Comparison of ENCODE assay signal across 8 cellular contexts in the genomic region with DNA sequence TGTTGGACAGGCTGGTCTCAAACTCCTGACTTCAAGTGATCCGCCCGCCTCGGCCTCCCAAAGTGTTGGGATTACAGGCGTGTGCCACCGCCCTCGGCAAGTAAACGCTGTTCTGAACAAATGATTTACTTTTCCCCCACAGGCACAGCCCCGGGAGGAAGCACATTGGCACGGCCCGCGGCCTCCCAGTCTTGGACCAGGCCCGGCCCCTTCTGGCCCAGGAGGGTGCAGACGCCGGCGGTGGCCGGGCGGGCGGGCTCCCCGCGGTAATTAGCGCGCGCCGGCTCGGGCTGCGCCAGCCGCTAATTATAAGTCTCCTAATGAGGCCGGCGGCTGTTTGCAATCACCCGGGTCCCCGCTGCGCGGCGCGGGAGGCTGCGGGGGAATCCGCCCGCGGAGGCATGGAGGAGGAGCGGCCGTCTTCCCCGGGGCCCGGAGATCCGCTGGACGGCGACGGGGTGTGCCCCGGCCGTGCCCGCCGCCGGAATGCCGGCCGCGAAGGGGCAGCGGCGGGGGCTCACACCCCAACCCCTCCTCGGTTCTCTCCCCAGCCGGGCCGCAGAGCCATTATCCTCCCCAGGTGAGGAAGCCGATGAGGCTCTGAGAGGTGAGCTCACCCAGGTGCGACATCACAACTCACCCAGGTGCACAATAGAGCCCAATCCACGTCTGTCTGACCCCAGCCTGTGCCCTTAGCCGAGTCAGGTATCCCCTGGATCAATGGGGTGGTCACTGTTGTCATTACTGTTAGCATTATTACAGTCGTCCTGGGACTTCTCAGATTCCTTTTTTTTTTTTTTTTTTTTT. TPM values are rescaled to one million over a fixed set of nuclear protein-coding genes. Genes with fewer than 3 reads are reported as not detected.
DNase-seq lines count a peak whose midpoint lies in the region; ATAC-seq lines count a peak whose summit lies in the region.

No MANE protein-coding gene starts in this region.

- peaks cover 2% of the 10 kb centered on the region for H3K36me3 Mint-ChIP-seq in activated CD4-positive, alpha-beta T cell treated with anti-CD3 and anti-CD28 coated beads for 36 hours (ENCODE audit: low read depth)
- H3K36me3 Mint-ChIP-seq in dendritic cell treated with granulocyte-macrophage colony-stimulating factor and Interleukin-4, amounts not matched to agents 40 ng/mL and 50 ng/mL, for 4 days (ENCODE audit: low read depth) = peaks cover 21% of the 10 kb centered on the region

- H3K27me3 Mint-ChIP-seq in activated CD4-positive, alpha-beta T cell treated with anti-CD3 and anti-CD28 coated beads for 36 hours = peaks cover 11% of the 10 kb centered on the region
- H3K27me3 Mint-ChIP-seq in dendritic cell treated with granulocyte-macrophage colony-stimulating factor and Interleukin-4, amounts not matched to agents 40 ng/mL and 50 ng/mL, for 4 days = peaks cover 32% of the 10 kb centered on the region

- intact Hi-C loops in activated CD4-positive, alpha-beta T cell treated with anti-CD3 and anti-CD28 coated beads for 36 hours (cut with DNase I, micrococcal nuclease) = loop anchor here (5.0 kb wide), 2 partner anchors 143 to 388 kb away; a partner anchor contains a TSS
- intact Hi-C loops in dendritic cell treated with granulocyte-macrophage colony-stimulating factor and Interleukin-4, amounts not matched to agents 40 ng/mL and 50 ng/mL, for 4 days (cut with micrococcal nuclease) = no loop called here

- POLR2A ChIA-PET in activated CD4-positive, alpha-beta T cell treated with anti-CD3 and anti-CD28 coated beads for 36 hours (lab: Charles Lee) = no interaction called here

- H3K27ac Mint-ChIP-seq in activated CD4-positive, alpha-beta T cell treated with anti-CD3 and anti-CD28 coated beads for 36 hours = no peak overlapping the region
- H3K27ac Mint-ChIP-seq in dendritic cell treated with granulocyte-macrophage colony-stimulating factor and Interleukin-4, amounts not matched to agents 40 ng/mL and 50 ng/mL, for 4 days = peak overlapping the region; percentile 37

- H3K4me3 Mint-ChIP-seq in activated CD4-positive, alpha-beta T cell treated with anti-CD3 and anti-CD28 coated beads for 36 hours = peak overlapping the region; percentile 51
- H3K4me3 Mint-ChIP-seq in dendritic cell treated with granulocyte-macrophage colony-stimulating factor and Interleukin-4, amounts not matched to agents 40 ng/mL and 50 ng/mL, for 4 days = peak overlapping the region; percentile 70

- ATAC-seq in activated CD4-positive, alpha-beta T cell treated with anti-CD3 and anti-CD28 coated beads for 36 hours = no peak
- ATAC-seq in HG02588 (IDR thresholded peaks at IDR 0.05; ENCODE audit: unreplicated experiment) = no peak
- ATAC-seq in HG02798 (IDR thresholded peaks at IDR 0.05; ENCODE audit: poor library complexity, unreplicated experiment) = no peak

- DNase-seq in DMS53 treated with DMSO at 0.1 percent for 48 hours (lab: John Stamatoyannopoulos, UW; ENCODE audit: unreplicated experiment) (peak; percentile 50), NCI-H1105 (lab: John Stamatoyannopoulos, UW) (peak; percentile 51), medulla oblongata (ENCODE audit: extremely low spot score) (peak; percentile 45)
- DNase-seq in activated CD4-positive, alpha-beta T cell treated with anti-CD3 and anti-CD28 coated beads for 36 hours = peak; percentile 66
- peak; percentile 15 to 43 (median 36) for DNase-seq in stimulated activated CD4-positive, alpha-beta T cell treated with anti-CD3 and anti-CD28 coated beads, TNF-alpha, amount 100 ng/mL, for 24 hours (ENCODE audit: low read depth in 3 of 3)

- peaks cover 30% of the 10 kb centered on the region for H3K4me1 Mint-ChIP-seq in activated CD4-positive, alpha-beta T cell treated with anti-CD3 and anti-CD28 coated beads for 36 hours
- H3K4me1 Mint-ChIP-seq in dendritic cell treated with granulocyte-macrophage colony-stimulating factor and Interleukin-4, amounts not matched to agents 40 ng/mL and 50 ng/mL, for 4 days (ENCODE audit: low read depth) = peaks cover 33% of the 10 kb centered on the region

- CTCF ChIA-PET in activated CD4-positive, alpha-beta T cell treated with anti-CD3 and anti-CD28 coated beads for 36 hours (lab: Charles Lee) = interaction anchor here (0.6 to 5.5 kb wide), 9 partner anchors 13 to 916 kb away, joined by 3 to 123 read pairs (median 3); no protein-coding TSS in a partner anchor

- H3K9me3 Mint-ChIP-seq in activated CD4-positive, alpha-beta T cell treated with anti-CD3 and anti-CD28 coated beads for 36 hours (ENCODE audit: low read depth) = no peaks in the 10 kb centered on the region
- H3K9me3 Mint-ChIP-seq in dendritic cell treated with granulocyte-macrophage colony-stimulating factor and Interleukin-4, amounts not matched to agents 40 ng/mL and 50 ng/mL, for 4 days = no peaks in the 10 kb centered on the region

RNA-seq across cellular contexts. Expression of a gene that starts 3.3 kb away (rescaled TPM):
- total RNA-seq in activated CD4-positive, alpha-beta T cell treated with anti-CD3 and anti-CD28 coated beads for 36 hours = 10 to 100 TPM; 44.8 to 52.6 TPM

RNA-seq across cellular contexts. Expression of a gene that starts 50.4 kb away (rescaled TPM):
- 100 to 1,000 TPM; 177 to 184 TPM for total RNA-seq in activated CD4-positive, alpha-beta T cell treated with anti-CD3 and anti-CD28 coated beads for 36 hours

RNA-seq across cellular contexts. Expression of a gene that starts 55.6 kb away (rescaled TPM):
- 10 to 100 TPM; 31.3 to 32.6 TPM for total RNA-seq in activated CD4-positive, alpha-beta T cell treated with anti-CD3 and anti-CD28 coated beads for 36 hours

RNA-seq across cellular contexts. Expression of a gene that starts 55.9 kb away (rescaled TPM):
- total RNA-seq in activated CD4-positive, alpha-beta T cell treated with anti-CD3 and anti-CD28 coated beads for 36 hours = under 1 TPM; 0.73 to 0.90 TPM
